In the genomic region with DNA sequence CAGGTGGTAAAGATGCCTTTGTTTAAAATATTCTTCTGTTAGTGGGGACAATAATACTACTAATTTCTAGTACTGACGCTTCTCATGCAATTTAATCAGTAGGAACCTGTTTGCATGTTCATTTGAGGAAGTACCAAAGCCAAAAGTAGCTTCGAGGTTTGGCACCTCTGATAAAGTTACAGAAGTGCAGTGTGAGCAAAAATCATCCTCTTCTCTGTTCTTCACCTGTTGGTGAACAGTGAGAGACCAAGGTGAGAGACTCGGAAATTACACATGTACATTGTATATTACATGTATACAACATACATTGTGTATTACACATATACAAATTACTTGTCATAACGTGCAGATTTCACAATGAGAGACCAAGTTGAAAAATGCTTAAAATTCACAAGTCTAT, we compare ENCODE assay signal across 26 cellular contexts.
"Had no signal": no experiment of that assay in that cellular context is flagged by ENCODE, and none has a peak within 500 bp of the region (broad histone marks: within the 10 kb centered on the region; RNA-seq: fewer than 3 reads in every experiment).

No MANE protein-coding gene starts in this region.

- H3K4me3 ChIP-seq: left ventricle myocardium inferior, lung, mucosa of descending colon, neural progenitor cell, ovary, right atrium auricular region, right lobe of liver, smooth muscle cell, stomach, testis, thyroid gland, transverse colon, upper lobe of right lung had no signal

- H3K27me3 ChIP-seq: neural progenitor cell, neutrophil, ovary, right atrium auricular region, right lobe of liver, stomach, testis, thyroid gland, transverse colon, upper lobe of right lung had no signal

- H3K36me3 Mint-ChIP-seq: naive thymus-derived CD4-positive, alpha-beta T cell; neural progenitor cell; stimulated activated memory B cell treated with anti-CD40 and anti-IgM and Interleukin-4, amounts not matched to agents 10 μg/mL and 1 μg/mL and 100 μg/mL, for 72 hours had no signal

- H3K27me3 Mint-ChIP-seq: stimulated activated memory B cell treated with anti-CD40 and anti-IgM and Interleukin-4, amounts not matched to agents 10 μg/mL and 1 μg/mL and 100 μg/mL, for 72 hours had no signal

- H2AFZ ChIP-seq: neural progenitor cell had no signal

- H3K36me3 ChIP-seq: left ventricle myocardium inferior, neural progenitor cell, neutrophil, ovary, right atrium auricular region, right lobe of liver, stomach, thyroid gland, transverse colon, upper lobe of right lung had no signal

- H3K27ac Mint-ChIP-seq: naive thymus-derived CD4-positive, alpha-beta T cell; nephron progenitor cell; neural progenitor cell; progenitor cell of endocrine pancreas; stimulated activated memory B cell treated with anti-CD40 and anti-IgM and Interleukin-4, amounts not matched to agents 10 μg/mL and 1 μg/mL and 100 μg/mL, for 72 hours had no signal

- ATAC-seq: mucosa of descending colon; naive thymus-derived CD4-positive, alpha-beta T cell; right lobe of liver; stimulated activated memory B cell treated with anti-CD40 and anti-IgM and Interleukin-4, amounts not matched to agents 10 μg/mL and 1 μg/mL and 100 μg/mL, for 72 hours; stimulated activated naive CD8-positive, alpha-beta T cell treated with anti-CD3 and anti-CD28 coated beads, Interleukin-15, Interleukin-2, amounts not matched to agents 100 U/mL and 50 U/mL, for 24 hours; upper lobe of right lung had no signal

- DNase-seq: hypothalamus; islet precursor cell; left ventricle myocardium inferior; midbrain; mucosa of descending colon; naive thymus-derived CD4-positive, alpha-beta T cell; nephron progenitor cell; ovary; right lobe of liver; stimulated activated CD4-positive, alpha-beta T cell treated with anti-CD3 and anti-CD28 coated beads, Interleukin-1b, Interleukin-23, amount 100 ng/mL, for 48 hours; stimulated activated CD4-positive, alpha-beta T cell treated with anti-CD3 and anti-CD28 coated beads, Interleukin-2, amount 100 ng/mL, for 48 hours; stimulated activated CD4-positive, alpha-beta T cell treated with anti-CD3 and anti-CD28 coated beads, Interleukin-4, amount 100 ng/mL, for 4 hours; stimulated activated CD8-positive, alpha-beta memory T cell treated with anti-CD3 and anti-CD28 coated beads, Interleukin-4, amount 100 ng/mL, for 48 hours; stimulated activated naive CD8-positive, alpha-beta T cell treated with anti-CD3 and anti-CD28 coated beads, Interleukin-15, Interleukin-2, amounts not matched to agents 100 U/mL and 50 U/mL, for 24 hours; stomach; testis; thyroid gland; transverse colon; upper lobe of right lung had no signal

- H3K4me2 ChIP-seq: neural progenitor cell, smooth muscle cell had no signal

- H3K27ac ChIP-seq: left ventricle myocardium inferior, neural progenitor cell, neutrophil, ovary, right atrium auricular region, right lobe of liver, stomach, testis, thyroid gland, transverse colon, upper lobe of right lung had no signal

- H3K9me3 Mint-ChIP-seq: nephron progenitor cell; neural progenitor cell; stimulated activated memory B cell treated with anti-CD40 and anti-IgM and Interleukin-4, amounts not matched to agents 10 μg/mL and 1 μg/mL and 100 μg/mL, for 72 hours had no signal

- H3K4me3 Mint-ChIP-seq: naive thymus-derived CD4-positive, alpha-beta T cell; nephron progenitor cell; neural progenitor cell; stimulated activated memory B cell treated with anti-CD40 and anti-IgM and Interleukin-4, amounts not matched to agents 10 μg/mL and 1 μg/mL and 100 μg/mL, for 72 hours had no signal

- H3K9me3 ChIP-seq: left ventricle myocardium inferior, mucosa of descending colon, neutrophil, ovary, right atrium auricular region, right lobe of liver, stomach, testis, thyroid gland, transverse colon, upper lobe of right lung had no signal

- H3K9ac ChIP-seq: neural progenitor cell had no signal

- H3K4me1 ChIP-seq: left ventricle myocardium inferior, neural progenitor cell, stomach, thyroid gland, transverse colon, upper lobe of right lung had no signal
